In genomic region chr17:2250140-2251095, GRCh38 we compare ENCODE assay signal across 15 cellular contexts. TPM values are rescaled to one million over a fixed set of nuclear protein-coding genes. Genes with fewer than 3 reads are reported as not detected.
A peak's percentile ranks its signal among the peaks of the same experiment; 100 is the strongest.
DNase-seq lines count a peak whose midpoint lies in the region; ATAC-seq lines count a peak whose summit lies in the region.
"Had no signal": no experiment of that assay in that cellular context is flagged by ENCODE, and none has a peak within 500 bp of the region (broad histone marks: within the 10 kb centered on the region; RNA-seq: fewer than 3 reads in every experiment).

No MANE protein-coding gene starts in this region.

- peaks cover 69% of the 10 kb centered on the region for H3K4me1 Mint-ChIP-seq in activated T-cell treated with anti-CD3 and anti-CD28 coated beads, Interleukin-2, amount 50 U/mL, for 24 hours (ENCODE audit: low read depth)
- H3K4me1 Mint-ChIP-seq: brain had no signal

- H3K9me3 ChIP-seq in thymus (ENCODE audit: control insufficient read depth): no peaks in the 10 kb centered on the region
- H3K9me3 ChIP-seq: ovary, tibial artery had no signal

- H3K4me3 ChIP-seq in thymus (ENCODE audit: low read length): no peak overlapping the region
- H3K4me3 ChIP-seq: lung, ovary, tibial artery had no signal

- H3K27me3 ChIP-seq in thymus (ENCODE audit: control insufficient read depth, insufficient read depth): no peaks in the 10 kb centered on the region
- H3K27me3 ChIP-seq: ovary, tibial artery had no signal

- peaks cover 76% of the 10 kb centered on the region for H3K36me3 Mint-ChIP-seq in activated T-cell treated with anti-CD3 and anti-CD28 coated beads, Interleukin-2, amount 50 U/mL, for 24 hours (ENCODE audit: low read depth)

- DNase-seq in stimulated activated CD4-positive, alpha-beta T cell treated with anti-CD3 and anti-CD28 coated beads, Interleukin-15, amount 100 ng/mL, for 24 hours: peak; percentile 51
- DNase-seq in stimulated activated CD4-positive, alpha-beta T cell treated with anti-CD3 and anti-CD28 coated beads, Interleukin-2, amount 100 ng/mL, for 48 hours: no peak
- no peak for DNase-seq in activated T-cell treated with anti-CD3 and anti-CD28 coated beads, Interleukin-2, amount 50 U/mL, for 24 hours
- DNase-seq in hepatic stellate cell (ENCODE audit: low spot score): peak; percentile 69
- DNase-seq in NCI-H146 treated with DMSO at 0.1 percent for 48 hours (lab: John Stamatoyannopoulos, UW; ENCODE audit: unreplicated experiment): no peak
- no peak for DNase-seq in NCI-H2227 (lab: John Stamatoyannopoulos, UW; ENCODE audit: unreplicated experiment)
- DNase-seq: ACHN, NCI-H69, ovary, SIG-M5, tibial artery had no signal

- no peaks in the 10 kb centered on the region for H3K27me3 Mint-ChIP-seq in activated T-cell treated with anti-CD3 and anti-CD28 coated beads, Interleukin-2, amount 50 U/mL, for 24 hours
- H3K27me3 Mint-ChIP-seq: brain had no signal

- 94% methylated on average over 12 of the region's 12 CpGs for WGBS in thymus

- peak overlapping the region; percentile 62 for H3K27ac ChIP-seq in thymus (ENCODE audit: low read depth)
- H3K27ac ChIP-seq: ovary, tibial artery had no signal

- no peaks in the 10 kb centered on the region for H3K4me1 ChIP-seq in thymus (ENCODE audit: control insufficient read depth, insufficient read depth, low read length)

- H3K9me3 Mint-ChIP-seq in activated T-cell treated with anti-CD3 and anti-CD28 coated beads, Interleukin-2, amount 50 U/mL, for 24 hours: peaks cover 3% of the 10 kb centered on the region

- peak overlapping the region; percentile 8 for H3K4me3 Mint-ChIP-seq in activated T-cell treated with anti-CD3 and anti-CD28 coated beads, Interleukin-2, amount 50 U/mL, for 24 hours
- H3K4me3 Mint-ChIP-seq: brain had no signal

- peak overlapping the region; percentile 77 for H3K27ac Mint-ChIP-seq in activated T-cell treated with anti-CD3 and anti-CD28 coated beads, Interleukin-2, amount 50 U/mL, for 24 hours

- ATAC-seq in GM18519 (IDR thresholded peaks at IDR 0.05; ENCODE audit: low FRiP score, unreplicated experiment): no peak

- peaks cover 17% of the 10 kb centered on the region for H3K36me3 ChIP-seq in thymus (ENCODE audit: control insufficient read depth, insufficient read depth)
- H3K36me3 ChIP-seq: ovary had no signal

RNA-seq across cellular contexts. Expression of gene SMG6, which starts 53.2 kb away (rescaled TPM):
- 30.0 TPM for polyA plus RNA-seq in thymus

RNA-seq across cellular contexts. Expression of gene SRR, which starts 53.3 kb away (rescaled TPM):
- 8.3 TPM for polyA plus RNA-seq in thymus

Comparison
In these comparisons a context has a peak if more than half of its experiments do, and no peak if none do; other contexts are left out.
1. DNase-seq: peak in stimulated activated CD4-positive, alpha-beta T cell treated with anti-CD3 and anti-CD28 coated beads, Interleukin-15, amount 100 ng/mL, for 24 hours (single experiment) and hepatic stellate cell (single experiment); none in stimulated activated CD4-positive, alpha-beta T cell treated with anti-CD3 and anti-CD28 coated beads, Interleukin-2, amount 100 ng/mL, for 48 hours (0 of 2), activated T-cell treated with anti-CD3 and anti-CD28 coated beads, Interleukin-2, amount 50 U/mL, for 24 hours (single experiment), NCI-H146 treated with DMSO at 0.1 percent for 48 hours (single experiment) and NCI-H2227 (single experiment).